In genomic region chr5:143400541-143401252, GRCh38 we compare ENCODE assay signal across 9 cellular contexts. TPM values are rescaled to one million over a fixed set of nuclear protein-coding genes. Genes with fewer than 3 reads are reported as not detected.
A peak's percentile ranks its signal among the peaks of the same experiment; 100 is the strongest.
DNase-seq lines count a peak whose midpoint lies in the region; ATAC-seq and TF ChIP-seq lines count a peak whose summit lies in the region.
"Had no signal": no experiment of that assay in that cellular context is flagged by ENCODE, and none has a peak within 500 bp of the region (broad histone marks: within the 10 kb centered on the region; RNA-seq: fewer than 3 reads in every experiment).

No MANE protein-coding gene starts in this region.

- H3K9me3 ChIP-seq in heart right ventricle (no peaks in the 10 kb centered on the region), liver (ENCODE audit: control insufficient read depth in 4 of 4, low read length in 3 of 4) (no peaks in the 10 kb centered on the region), tibial nerve (no peaks in the 10 kb centered on the region)

- no peak for ATAC-seq in heart right ventricle
- ATAC-seq in left ventricle myocardium superior = no peak
- no peak for ATAC-seq in HG03442 (IDR thresholded peaks at IDR 0.05; ENCODE audit: unreplicated experiment)

- H3K4me3 Mint-ChIP-seq in activated naive CD8-positive, alpha-beta T cell = peak overlapping the region; percentile 92

- peak in 1 of 2 donors; percentile 58 for TF ChIP-seq EP300 in tibial nerve (IDR thresholded peaks at IDR 0.05)

- DNase-seq in heart right ventricle (peak in 1 of 2 donors; percentile 17), left ventricle myocardium superior (no peak), tibial nerve (ENCODE audit: low spot score in 2 of 2) (peak in 1 of 2 donors; percentile 26), D341Med (ENCODE audit: low spot score) (no peak)
- DNase-seq in activated CD4-positive, alpha-beta T cell treated with anti-CD3 and anti-CD28 coated beads for 4 hours = no peak

- intact Hi-C loops in heart right ventricle (cut with DNase I) (loop anchor here (2.0 to 10.0 kb wide), 25 partner anchors 83 to 744 kb away; no protein-coding TSS in a partner anchor), left ventricle myocardium superior (cut with micrococcal nuclease) (loop anchor here (10.0 kb wide), 2 partner anchors 376 to 424 kb away; no protein-coding TSS in a partner anchor)

- H3K27me3 ChIP-seq in heart right ventricle (no peaks in the 10 kb centered on the region), liver (ENCODE audit: control insufficient read depth in 4 of 4, insufficient read depth in 4 of 4, low read length in 3 of 4) (no peaks in the 10 kb centered on the region), tibial nerve (no peaks in the 10 kb centered on the region)
- H3K27me3 ChIP-seq: adrenal gland had no signal

- H3K27ac ChIP-seq in heart right ventricle (peak overlapping the region in 9 of 10 donors; percentile 21 to 100 (median 99)), liver (ENCODE audit: low read depth in 1 of 2, low read length in 2 of 2) (peak overlapping the region; percentile 97 to 99), tibial nerve (peak overlapping the region; percentile 98 to 99 (median 98))

- TF ChIP-seq CTCF in heart right ventricle (IDR thresholded peaks at IDR 0.05) = no peak
- TF ChIP-seq CTCF in liver (IDR thresholded peaks at IDR 0.05; ENCODE audit: low read depth, low read length, missing input control) = no peak
- TF ChIP-seq CTCF in tibial nerve (IDR thresholded peaks at IDR 0.05) = no peak

- 7 to 13% methylated on average over 10 of the region's 10 CpGs for WGBS in heart right ventricle, 2 donors
- whole genome bisulfite sequencing in liver = 33% methylated on average over 10 of the region's 10 CpGs
- WGBS in tibial nerve, 2 donors = 12 to 15% methylated on average over 10 of the region's 10 CpGs

- TF ChIP-seq POLR2A in tibial nerve (IDR thresholded peaks at IDR 0.05) = peak in 1 of 2 donors; percentile 28

- H3K9ac ChIP-seq in liver (ENCODE audit: low read depth in 1 of 2, low read length in 2 of 2) = peak overlapping the region in 1 of 2 donors; percentile 86

- peaks cover 0 to 16% (median 0%) of the 10 kb centered on the region in 9 donors for H3K36me3 ChIP-seq in heart right ventricle
- peaks cover 0 to 3% (median 0%) of the 10 kb centered on the region in 4 donors for H3K36me3 ChIP-seq in liver (ENCODE audit: control insufficient read depth in 4 of 4, insufficient read depth in 3 of 4, low read depth in 1 of 4, low read length in 3 of 4)
- H3K36me3 ChIP-seq in tibial nerve = no peaks in the 10 kb centered on the region

- H3K27ac Mint-ChIP-seq in activated naive CD8-positive, alpha-beta T cell = peak overlapping the region; percentile 61

- TF ChIP-seq RAD21 in liver (IDR thresholded peaks at IDR 0.05) = no peak

- H3K27me3 Mint-ChIP-seq in activated naive CD8-positive, alpha-beta T cell = no peaks in the 10 kb centered on the region

- H3K9me3 Mint-ChIP-seq in activated naive CD8-positive, alpha-beta T cell (ENCODE audit: low read depth) = no peaks in the 10 kb centered on the region

- H3K4me3 ChIP-seq in heart right ventricle (peak overlapping the region; percentile 25 to 97 (median 86)), liver (ENCODE audit: low read depth in 1 of 3, low read length in 3 of 3) (peak overlapping the region; percentile 12 to 100 (median 78)), tibial nerve (peak overlapping the region; percentile 83 to 87 (median 86))

- H3K4me1 ChIP-seq in heart right ventricle (peaks cover 0 to 65% (median 45%) of the 10 kb centered on the region in 9 donors), liver (ENCODE audit: control insufficient read depth in 4 of 4, insufficient read depth in 4 of 4, low read length in 3 of 4) (peaks cover 10 to 55% (median 35%) of the 10 kb centered on the region in 4 donors), tibial nerve (peaks cover 0 to 55% (median 26%) of the 10 kb centered on the region in 4 donors)

- peaks cover 26% of the 10 kb centered on the region for H3K36me3 Mint-ChIP-seq in activated naive CD8-positive, alpha-beta T cell

- peaks cover 66% of the 10 kb centered on the region for H3K4me1 Mint-ChIP-seq in activated naive CD8-positive, alpha-beta T cell (ENCODE audit: low read depth)

TF ChIP-seq in liver, 16 proteins besides CTCF, POLR2A, EP300 and RAD21:
- TF ChIP-seq YY1 (IDR thresholded peaks at IDR 0.05) = peak; percentile 9
- TF ChIP-seq JUND (IDR thresholded peaks at IDR 0.05) = no peak

RNA-seq across cellular contexts. Expression of gene NR3C1, which starts 2.8 kb away (rescaled TPM):
- 10 to 100 TPM; 31.1 to 62.3 (median 47.6) TPM for total RNA-seq in heart right ventricle
- 10 to 100 TPM; 11.0 to 14.5 TPM for polyA plus RNA-seq in heart right ventricle
- total RNA-seq in left ventricle myocardium superior = 53.0 TPM
- 10 to 100 TPM; 27.3 to 36.4 TPM for total RNA-seq in liver
- 10 to 100 TPM; 24.5 to 30.7 TPM for polyA plus RNA-seq in liver
- 10 to 100 TPM; 47.1 to 86.2 (median 75.8) TPM for total RNA-seq in tibial nerve
